ENCODE assay signal across 23 cellular contexts in genomic region chr3:18546632-18547031, GRCh38.
DNase-seq lines count a peak whose midpoint lies in the region; ATAC-seq and TF ChIP-seq lines count a peak whose summit lies in the region.
"Had no signal": no experiment of that assay in that cellular context is flagged by ENCODE, and none has a peak within 500 bp of the region (broad histone marks: within the 10 kb centered on the region; RNA-seq: fewer than 3 reads in every experiment).

No MANE protein-coding gene starts in this region.

- H3K9me3 Mint-ChIP-seq in activated CD8-positive, alpha-beta T cell treated with anti-CD3 and anti-CD28 coated beads for 36 hours, result peaks cover 7% of the 10 kb centered on the region
- H3K9me3 Mint-ChIP-seq in activated CD8-positive, alpha-beta T cell treated with anti-CD3 and anti-CD28 coated beads, Interleukin-2, amount 10 ng/mL, durations not matched to agents 7 days and 5 days (ENCODE audit: insufficient read depth), result peaks cover 15% of the 10 kb centered on the region
- peaks cover 4% of the 10 kb centered on the region for H3K9me3 Mint-ChIP-seq in activated T-helper 17 cell treated with anti-CD3 and anti-CD28 coated beads, Interleukin-2, amount 50 U/mL, for 72 hours
- H3K9me3 Mint-ChIP-seq in HFFc6, result peaks cover 30% of the 10 kb centered on the region

- no peak for TF ChIP-seq CTCF in activated CD8-positive, alpha-beta T cell treated with anti-CD3 and anti-CD28 coated beads for 36 hours (IDR thresholded peaks at IDR 0.05)
- TF ChIP-seq CTCF in adrenal gland (IDR thresholded peaks at IDR 0.05) (no peak), HFFc6 (IDR thresholded peaks at IDR 0.05) (no peak)

- intact Hi-C loops in activated CD8-positive, alpha-beta T cell treated with anti-CD3 and anti-CD28 coated beads for 36 hours (cut with micrococcal nuclease), result no loop called here
- intact Hi-C loops in adrenal gland (cut with DNase I), result no loop called here

- POLR2A ChIA-PET in activated CD8-positive, alpha-beta T cell treated with anti-CD3 and anti-CD28 coated beads for 36 hours (lab: Charles Lee), result no interaction called here
- POLR2A ChIA-PET in activated CD8-positive, alpha-beta T cell treated with anti-CD3 and anti-CD28 coated beads, Interleukin-2, amount 10 ng/mL, durations not matched to agents 7 days and 5 days (lab: Charles Lee), result no interaction called here

- H3K36me3 Mint-ChIP-seq in activated CD8-positive, alpha-beta T cell treated with anti-CD3 and anti-CD28 coated beads for 36 hours (ENCODE audit: low read depth), result peaks cover 13% of the 10 kb centered on the region
- H3K36me3 Mint-ChIP-seq in activated CD8-positive, alpha-beta T cell treated with anti-CD3 and anti-CD28 coated beads, Interleukin-2, amount 10 ng/mL, durations not matched to agents 7 days and 5 days (ENCODE audit: low read depth), result peaks cover 5% of the 10 kb centered on the region
- no peaks in the 10 kb centered on the region for H3K36me3 Mint-ChIP-seq in activated T-helper 17 cell treated with anti-CD3 and anti-CD28 coated beads, Interleukin-2, amount 50 U/mL, for 72 hours (ENCODE audit: low read depth)
- H3K36me3 Mint-ChIP-seq in T-helper 17 cell (ENCODE audit: low read depth) (peaks cover 4% of the 10 kb centered on the region), HFFc6 (ENCODE audit: low read depth) (peaks cover 4% of the 10 kb centered on the region; the same call in 1 of the 2 replicates)

- no peak overlapping the region for H3K4me3 Mint-ChIP-seq in activated CD8-positive, alpha-beta T cell treated with anti-CD3 and anti-CD28 coated beads for 36 hours
- no peak overlapping the region for H3K4me3 Mint-ChIP-seq in activated CD8-positive, alpha-beta T cell treated with anti-CD3 and anti-CD28 coated beads, Interleukin-2, amount 10 ng/mL, durations not matched to agents 7 days and 5 days
- no peak overlapping the region for H3K4me3 Mint-ChIP-seq in activated T-helper 17 cell treated with anti-CD3 and anti-CD28 coated beads, Interleukin-2, amount 50 U/mL, for 72 hours
- H3K4me3 Mint-ChIP-seq in T-helper 17 cell, result no peak overlapping the region
- H3K4me3 Mint-ChIP-seq in HFFc6, result no peak overlapping the region
- H3K4me3 Mint-ChIP-seq: CD4-positive, alpha-beta memory T cell had no signal

- H3K4me3 ChIP-seq in adrenal gland, result no peak overlapping the region
- H3K4me3 ChIP-seq: BLaER1 treated with 17β-estradiol and CSF1 and Interleukin-3, amounts not matched to agents 10 nM and 100 nM; GM12878; SJCRH30 had no signal

- no peak overlapping the region for H3K27ac ChIP-seq in adrenal gland
- H3K27ac ChIP-seq: BLaER1 treated with 17β-estradiol and CSF1 and Interleukin-3, amounts not matched to agents 10 nM and 100 nM; SJCRH30 had no signal

- H3K4me1 ChIP-seq in adrenal gland (replicated peaks in 1 of 2), result no peaks in the 10 kb centered on the region
- H3K4me1 ChIP-seq: Caco-2, SJCRH30 had no signal

- no peak for TF ChIP-seq POLR2A in adrenal gland (IDR thresholded peaks at IDR 0.05)

- H3K36me3 ChIP-seq in adrenal gland (replicated peaks in 1 of 2), result no peaks in the 10 kb centered on the region
- H3K36me3 ChIP-seq: SJCRH30 had no signal

- peak; percentile 24 for ATAC-seq in activated CD8-positive, alpha-beta T cell treated with anti-CD3 and anti-CD28 coated beads for 36 hours
- no peak for ATAC-seq in activated CD8-positive, alpha-beta T cell treated with anti-CD3 and anti-CD28 coated beads, Interleukin-2, amount 10 ng/mL, durations not matched to agents 7 days and 5 days
- ATAC-seq in GM18868 (IDR thresholded peaks at IDR 0.05; ENCODE audit: unreplicated experiment), result peak; percentile 80
- peak; percentile 61 for ATAC-seq in HG03442 (IDR thresholded peaks at IDR 0.05; ENCODE audit: unreplicated experiment)
- peak; percentile 96 for ATAC-seq in activated T-helper 17 cell treated with anti-CD3 and anti-CD28 coated beads, Interleukin-2, amount 50 U/mL, for 72 hours (replicated peaks)
- no peak for ATAC-seq in T-helper 17 cell
- ATAC-seq: GM12878 had no signal

- no peak for DNase-seq in activated CD8-positive, alpha-beta T cell treated with anti-CD3 and anti-CD28 coated beads for 36 hours
- no peak for DNase-seq in activated CD8-positive, alpha-beta T cell treated with anti-CD3 and anti-CD28 coated beads, Interleukin-2, amount 10 ng/mL, durations not matched to agents 7 days and 5 days
- DNase-seq in T-helper 17 cell, result no peak
- no peak for DNase-seq in adrenal gland
- DNase-seq in HFFc6, result no peak
- DNase-seq: 8988T; Caco-2; CD4-positive, alpha-beta memory T cell; DND-41; KG1; MV-4-11; NCI-H1105 treated with DMSO at 0.1 percent for 48 hours; NCI-H2029 treated with DMSO at 0.1 percent for 48 hours; NCI-H226; NCI-H510A treated with DMSO at 0.1 percent for 48 hours; NCI-H748 treated with DMSO at 0.1 percent for 48 hours; NK-92 treated with Interleukin-12 subunit alpha and Interleukin-12 subunit beta, amount 100 ng/mL, for 24 hours; SJCRH30 had no signal

- WGBS in adrenal gland, 4 donors, result 71 to 85% (median 80%) methylated on average over 2 of the region's 2 CpGs

- CTCF ChIA-PET in activated CD8-positive, alpha-beta T cell treated with anti-CD3 and anti-CD28 coated beads for 36 hours (lab: Charles Lee), result interaction anchor here (0.8 to 2.4 kb wide), 2 partner anchors 13 to 211 kb away, joined by 3 to 6 read pairs; no protein-coding TSS in a partner anchor
- CTCF ChIA-PET in activated CD8-positive, alpha-beta T cell treated with anti-CD3 and anti-CD28 coated beads, Interleukin-2, amount 10 ng/mL, durations not matched to agents 7 days and 5 days (lab: Charles Lee), result interaction anchor here (2.4 kb wide), 1 partner anchor 12 kb away, joined by 12 read pairs; no protein-coding TSS in a partner anchor

- peaks cover 4% of the 10 kb centered on the region for H3K4me1 Mint-ChIP-seq in activated CD8-positive, alpha-beta T cell treated with anti-CD3 and anti-CD28 coated beads for 36 hours (ENCODE audit: low read depth)
- peaks cover 3% of the 10 kb centered on the region for H3K4me1 Mint-ChIP-seq in activated CD8-positive, alpha-beta T cell treated with anti-CD3 and anti-CD28 coated beads, Interleukin-2, amount 10 ng/mL, durations not matched to agents 7 days and 5 days (ENCODE audit: low read depth)
- peaks cover 4% of the 10 kb centered on the region for H3K4me1 Mint-ChIP-seq in activated T-helper 17 cell treated with anti-CD3 and anti-CD28 coated beads, Interleukin-2, amount 50 U/mL, for 72 hours
- H3K4me1 Mint-ChIP-seq in T-helper 17 cell (no peaks in the 10 kb centered on the region), HFFc6 (ENCODE audit: low read depth) (no peaks in the 10 kb centered on the region)

- H3K27ac Mint-ChIP-seq in activated CD8-positive, alpha-beta T cell treated with anti-CD3 and anti-CD28 coated beads for 36 hours, result no peak overlapping the region
- H3K27ac Mint-ChIP-seq in activated CD8-positive, alpha-beta T cell treated with anti-CD3 and anti-CD28 coated beads, Interleukin-2, amount 10 ng/mL, durations not matched to agents 7 days and 5 days, result no peak overlapping the region
- H3K27ac Mint-ChIP-seq in activated T-helper 17 cell treated with anti-CD3 and anti-CD28 coated beads, Interleukin-2, amount 50 U/mL, for 72 hours, result no peak overlapping the region
- no peak overlapping the region for H3K27ac Mint-ChIP-seq in T-helper 17 cell
- no peak overlapping the region for H3K27ac Mint-ChIP-seq in HFFc6

- H3K9me3 ChIP-seq in T-helper 17 cell (ENCODE audit: control insufficient read depth, low read length, poor library complexity, severe bottlenecking) (no peaks in the 10 kb centered on the region), adrenal gland (replicated peaks in 1 of 3) (no peaks in the 10 kb centered on the region)
- H3K9me3 ChIP-seq: Caco-2, SJCRH30 had no signal

- no peaks in the 10 kb centered on the region for H3K27me3 Mint-ChIP-seq in activated CD8-positive, alpha-beta T cell treated with anti-CD3 and anti-CD28 coated beads for 36 hours
- no peaks in the 10 kb centered on the region for H3K27me3 Mint-ChIP-seq in activated CD8-positive, alpha-beta T cell treated with anti-CD3 and anti-CD28 coated beads, Interleukin-2, amount 10 ng/mL, durations not matched to agents 7 days and 5 days (ENCODE audit: low read depth)
- no peaks in the 10 kb centered on the region for H3K27me3 Mint-ChIP-seq in activated T-helper 17 cell treated with anti-CD3 and anti-CD28 coated beads, Interleukin-2, amount 50 U/mL, for 72 hours
- H3K27me3 Mint-ChIP-seq in T-helper 17 cell, result no peaks in the 10 kb centered on the region
- H3K27me3 Mint-ChIP-seq in HFFc6 (ENCODE audit: insufficient read depth), result no peaks in the 10 kb centered on the region

- no peaks in the 10 kb centered on the region for H3K27me3 ChIP-seq in adrenal gland
- H3K27me3 ChIP-seq: BLaER1 treated with 17β-estradiol and CSF1 and Interleukin-3, amounts not matched to agents 10 nM and 100 nM; SJCRH30 had no signal

Comparison
In these comparisons a context has a peak if more than half of its experiments do, and no peak if none do; other contexts are left out.
1. ATAC-seq: peak in activated CD8-positive, alpha-beta T cell treated with anti-CD3 and anti-CD28 coated beads for 36 hours (single experiment), GM18868 (single experiment), HG03442 (single experiment) and activated T-helper 17 cell treated with anti-CD3 and anti-CD28 coated beads, Interleukin-2, amount 50 U/mL, for 72 hours (single experiment); none in activated CD8-positive, alpha-beta T cell treated with anti-CD3 and anti-CD28 coated beads, Interleukin-2, amount 10 ng/mL, durations not matched to agents 7 days and 5 days (single experiment) and T-helper 17 cell (single experiment).